9 cellular contexts compared by ENCODE assay signal in the genomic region with DNA sequence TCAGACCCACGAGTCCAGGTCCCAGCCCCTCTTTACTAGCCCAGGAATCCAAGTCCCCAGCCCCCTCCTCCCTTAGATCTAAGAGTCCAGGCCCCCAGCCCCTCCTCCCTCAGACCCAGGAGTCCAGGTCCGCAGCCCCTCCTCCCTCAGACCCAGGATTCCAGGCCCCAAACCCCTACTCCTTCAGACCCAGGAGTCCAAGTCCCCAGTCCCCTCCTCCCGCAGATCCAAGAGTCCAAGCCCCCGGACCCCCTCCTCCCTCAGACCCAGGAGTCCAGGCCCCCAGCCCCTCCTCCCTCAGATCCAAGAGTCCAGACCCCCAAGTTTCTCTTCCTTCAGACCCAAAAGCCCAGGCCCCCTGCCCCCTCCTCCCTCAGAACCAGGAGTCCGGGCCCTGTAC. TPM values are rescaled to one million over a fixed set of nuclear protein-coding genes. Genes with fewer than 3 reads are reported as not detected.
DNase-seq lines count a peak whose midpoint lies in the region; ATAC-seq and TF ChIP-seq lines count a peak whose summit lies in the region.
"Had no signal": no experiment of that assay in that cellular context is flagged by ENCODE, and none has a peak within 500 bp of the region (broad histone marks: within the 10 kb centered on the region; RNA-seq: fewer than 3 reads in every experiment).

No MANE protein-coding gene starts in this region.

- no peak for TF ChIP-seq CTCF in GM12865 (IDR thresholded peaks at IDR 0.05; ENCODE audit: insufficient read depth, low read depth, low read length, missing control alignments)
- TF ChIP-seq CTCF in WTC11 (IDR thresholded peaks at IDR 0.05) = no peak
- TF ChIP-seq CTCF in foreskin fibroblast (IDR thresholded peaks at IDR 0.05; ENCODE audit: low read depth, low read length) = no peak
- TF ChIP-seq CTCF in sigmoid colon (IDR thresholded peaks at IDR 0.05) = no peak

- 12 to 34% methylated on average over 5 of the region's 5 CpGs for WGBS in sigmoid colon, 2 donors

- peak overlapping the region; percentile 87 to 95 (median 92) for H3K27ac ChIP-seq in sigmoid colon

- peaks cover 29% of the 10 kb centered on the region for H3K4me1 Mint-ChIP-seq in WTC11

- H3K4me3 Mint-ChIP-seq in WTC11 = peak overlapping the region; percentile 94

- H3K27ac Mint-ChIP-seq in WTC11 = no peak overlapping the region

- H3K9me3 Mint-ChIP-seq in WTC11 = no peaks in the 10 kb centered on the region

- CTCF ChIA-PET in WTC11 (lab: Charles Lee) = interaction anchor here (0.6 to 3.6 kb wide), 13 partner anchors 8 to 980 kb away, joined by 3 to 38 read pairs (median 5); no protein-coding TSS in a partner anchor

- H3K36me3 Mint-ChIP-seq in WTC11 = peaks cover 14% of the 10 kb centered on the region

- TF ChIP-seq POLR2A in sigmoid colon (IDR thresholded peaks at IDR 0.05) = no peak

- DNase-seq in GM12865 (ENCODE audit: low read depth) (no peak), WTC11 (ENCODE audit: low spot score) (no peak), foreskin fibroblast (no peak), sigmoid colon (no peak), activated gamma-delta T cell (lab: John Stamatoyannopoulos, UW) (no peak)
- no peak for DNase-seq in stimulated activated CD4-positive, alpha-beta T cell treated with anti-CD3 and anti-CD28 coated beads, Interleukin-1b, Interleukin-23, amount 100 ng/mL, for 48 hours

- H3K4me3 ChIP-seq in GM12865 (ENCODE audit: low read depth, low read length) = peak overlapping the region; percentile 74
- peak overlapping the region; percentile 58 to 77 for H3K4me3 ChIP-seq in foreskin fibroblast (ENCODE audit: low read depth in 1 of 2, low read length in 2 of 2)
- H3K4me3 ChIP-seq in sigmoid colon = peak overlapping the region; percentile 55 to 63 (median 60)

- peaks cover 0 to 40% (median 36%) of the 10 kb centered on the region in 4 donors for H3K4me1 ChIP-seq in sigmoid colon

- no peak for TF ChIP-seq EP300 in sigmoid colon (IDR thresholded peaks at IDR 0.05)

- no peaks in the 10 kb centered on the region for H3K27me3 ChIP-seq in sigmoid colon

- POLR2A ChIA-PET in WTC11 (lab: Charles Lee) = interaction anchor here (0.6 to 2.4 kb wide), 4 partner anchors 9 to 1231 kb away, joined by 3 to 17 read pairs (median 4); no protein-coding TSS in a partner anchor

- peaks cover 13% of the 10 kb centered on the region for H3K27me3 Mint-ChIP-seq in WTC11 (ENCODE audit: low read depth)

- no peaks in the 10 kb centered on the region for H3K9me3 ChIP-seq in sigmoid colon

- ATAC-seq in WTC11 = no peak
- no peak for ATAC-seq in GM21423 (IDR thresholded peaks at IDR 0.05; ENCODE audit: unreplicated experiment)
- no peak for ATAC-seq in HG02870 (IDR thresholded peaks at IDR 0.05; ENCODE audit: unreplicated experiment)

- intact Hi-C loops in sigmoid colon (cut with DNase I) = loop anchor here (10.0 kb wide), 1 partner anchor 1320 kb away; a partner anchor contains a TSS

- H3K36me3 ChIP-seq in sigmoid colon = peaks cover 0 to 17% (median 3%) of the 10 kb centered on the region in 4 donors

TF ChIP-seq in WTC11, 78 proteins besides CTCF, POLR2A, EP300 and RAD21:
- TF ChIP-seq ZNF138 (CRISPR knock-in tag; conservative IDR thresholded peaks at IDR 0.05) (no peak), TEAD4 (CRISPR knock-in tag; IDR thresholded peaks at IDR 0.05) (no peak), CBFB (CRISPR knock-in tag; IDR thresholded peaks at IDR 0.05; ENCODE audit: low read depth) (no peak), ZNF396 (CRISPR knock-in tag; IDR thresholded peaks at IDR 0.05; ENCODE audit: borderline replicate concordance) (no peak), HMGA2 (CRISPR knock-in tag; IDR thresholded peaks at IDR 0.05) (no peak), GTF2I (CRISPR knock-in tag; conservative IDR thresholded peaks at IDR 0.05) (no peak), FOXP1 (CRISPR knock-in tag; IDR thresholded peaks at IDR 0.05; ENCODE audit: borderline replicate concordance) (no peak), FOXJ3 (CRISPR knock-in tag; IDR thresholded peaks at IDR 0.05; ENCODE audit: borderline replicate concordance) (no peak), ZNF416 (CRISPR knock-in tag; IDR thresholded peaks at IDR 0.05) (no peak), IRF2 (CRISPR knock-in tag; IDR thresholded peaks at IDR 0.05; ENCODE audit: borderline replicate concordance, low read depth) (no peak), RORB (CRISPR knock-in tag; IDR thresholded peaks at IDR 0.05) (no peak)
- TF ChIP-seq, protein P1, sequence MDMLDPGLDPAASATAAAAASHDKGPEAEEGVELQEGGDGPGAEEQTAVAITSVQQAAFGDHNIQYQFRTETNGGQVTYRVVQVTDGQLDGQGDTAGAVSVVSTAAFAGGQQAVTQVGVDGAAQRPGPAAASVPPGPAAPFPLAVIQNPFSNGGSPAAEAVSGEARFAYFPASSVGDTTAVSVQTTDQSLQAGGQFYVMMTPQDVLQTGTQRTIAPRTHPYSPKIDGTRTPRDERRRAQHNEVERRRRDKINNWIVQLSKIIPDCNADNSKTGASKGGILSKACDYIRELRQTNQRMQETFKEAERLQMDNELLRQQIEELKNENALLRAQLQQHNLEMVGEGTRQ (CRISPR knock-in tag; IDR thresholded peaks at IDR 0.05) = no peak
- TF ChIP-seq, protein P2, sequence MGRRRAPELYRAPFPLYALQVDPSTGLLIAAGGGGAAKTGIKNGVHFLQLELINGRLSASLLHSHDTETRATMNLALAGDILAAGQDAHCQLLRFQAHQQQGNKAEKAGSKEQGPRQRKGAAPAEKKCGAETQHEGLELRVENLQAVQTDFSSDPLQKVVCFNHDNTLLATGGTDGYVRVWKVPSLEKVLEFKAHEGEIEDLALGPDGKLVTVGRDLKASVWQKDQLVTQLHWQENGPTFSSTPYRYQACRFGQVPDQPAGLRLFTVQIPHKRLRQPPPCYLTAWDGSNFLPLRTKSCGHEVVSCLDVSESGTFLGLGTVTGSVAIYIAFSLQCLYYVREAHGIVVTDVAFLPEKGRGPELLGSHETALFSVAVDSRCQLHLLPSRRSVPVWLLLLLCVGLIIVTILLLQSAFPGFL (CRISPR knock-in tag; IDR thresholded peaks at IDR 0.05; ENCODE audit: borderline replicate concordance) = no peak
- TF ChIP-seq, protein P3, sequence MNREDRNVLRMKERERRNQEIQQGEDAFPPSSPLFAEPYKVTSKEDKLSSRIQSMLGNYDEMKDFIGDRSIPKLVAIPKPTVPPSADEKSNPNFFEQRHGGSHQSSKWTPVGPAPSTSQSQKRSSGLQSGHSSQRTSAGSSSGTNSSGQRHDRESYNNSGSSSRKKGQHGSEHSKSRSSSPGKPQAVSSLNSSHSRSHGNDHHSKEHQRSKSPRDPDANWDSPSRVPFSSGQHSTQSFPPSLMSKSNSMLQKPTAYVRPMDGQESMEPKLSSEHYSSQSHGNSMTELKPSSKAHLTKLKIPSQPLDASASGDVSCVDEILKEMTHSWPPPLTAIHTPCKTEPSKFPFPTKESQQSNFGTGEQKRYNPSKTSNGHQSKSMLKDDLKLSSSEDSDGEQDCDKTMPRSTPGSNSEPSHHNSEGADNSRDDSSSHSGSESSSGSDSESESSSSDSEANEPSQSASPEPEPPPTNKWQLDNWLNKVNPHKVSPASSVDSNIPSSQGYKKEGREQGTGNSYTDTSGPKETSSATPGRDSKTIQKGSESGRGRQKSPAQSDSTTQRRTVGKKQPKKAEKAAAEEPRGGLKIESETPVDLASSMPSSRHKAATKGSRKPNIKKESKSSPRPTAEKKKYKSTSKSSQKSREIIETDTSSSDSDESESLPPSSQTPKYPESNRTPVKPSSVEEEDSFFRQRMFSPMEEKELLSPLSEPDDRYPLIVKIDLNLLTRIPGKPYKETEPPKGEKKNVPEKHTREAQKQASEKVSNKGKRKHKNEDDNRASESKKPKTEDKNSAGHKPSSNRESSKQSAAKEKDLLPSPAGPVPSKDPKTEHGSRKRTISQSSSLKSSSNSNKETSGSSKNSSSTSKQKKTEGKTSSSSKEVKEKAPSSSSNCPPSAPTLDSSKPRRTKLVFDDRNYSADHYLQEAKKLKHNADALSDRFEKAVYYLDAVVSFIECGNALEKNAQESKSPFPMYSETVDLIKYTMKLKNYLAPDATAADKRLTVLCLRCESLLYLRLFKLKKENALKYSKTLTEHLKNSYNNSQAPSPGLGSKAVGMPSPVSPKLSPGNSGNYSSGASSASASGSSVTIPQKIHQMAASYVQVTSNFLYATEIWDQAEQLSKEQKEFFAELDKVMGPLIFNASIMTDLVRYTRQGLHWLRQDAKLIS (CRISPR knock-in tag; IDR thresholded peaks at IDR 0.05; ENCODE audit: borderline replicate concordance) = no peak
- TF ChIP-seq, protein P4, sequence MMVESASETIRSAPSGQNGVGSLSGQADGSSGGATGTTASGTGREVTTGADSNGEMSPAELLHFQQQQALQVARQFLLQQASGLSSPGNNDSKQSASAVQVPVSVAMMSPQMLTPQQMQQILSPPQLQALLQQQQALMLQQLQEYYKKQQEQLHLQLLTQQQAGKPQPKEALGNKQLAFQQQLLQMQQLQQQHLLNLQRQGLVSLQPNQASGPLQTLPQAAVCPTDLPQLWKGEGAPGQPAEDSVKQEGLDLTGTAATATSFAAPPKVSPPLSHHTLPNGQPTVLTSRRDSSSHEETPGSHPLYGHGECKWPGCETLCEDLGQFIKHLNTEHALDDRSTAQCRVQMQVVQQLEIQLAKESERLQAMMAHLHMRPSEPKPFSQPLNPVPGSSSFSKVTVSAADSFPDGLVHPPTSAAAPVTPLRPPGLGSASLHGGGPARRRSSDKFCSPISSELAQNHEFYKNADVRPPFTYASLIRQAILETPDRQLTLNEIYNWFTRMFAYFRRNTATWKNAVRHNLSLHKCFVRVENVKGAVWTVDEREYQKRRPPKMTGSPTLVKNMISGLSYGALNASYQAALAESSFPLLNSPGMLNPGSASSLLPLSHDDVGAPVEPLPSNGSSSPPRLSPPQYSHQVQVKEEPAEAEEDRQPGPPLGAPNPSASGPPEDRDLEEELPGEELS (CRISPR knock-in tag; IDR thresholded peaks at IDR 0.05) = no peak

RNA-seq across cellular contexts. Expression of a gene that starts 11.5 kb away (rescaled TPM):
- total RNA-seq in WTC11 (2021) = 9.3 to 13.3 TPM (median 9.8 TPM) in 3 replicates
- total RNA-seq in sigmoid colon = 10 to 100 TPM; 19.9 to 45.7 (median 29.1) TPM
- polyA plus RNA-seq in sigmoid colon = 1 to 10 TPM in 2 of 3 donors, not detected in 1; 3.0 to 4.8 TPM

RNA-seq across cellular contexts. Expression of a gene that starts 19.2 kb away (rescaled TPM):
- total RNA-seq in WTC11 (2021) (0.73 to 1.0 TPM (median 1.0 TPM) in 3 replicates), sigmoid colon (1 to 10 TPM in 1 of 4 donors, under 1 TPM in 2, not detected in 1; 0.49 to 3.1 (median 0.83) TPM)
- polyA plus RNA-seq in sigmoid colon = 1 to 10 TPM in 1 of 3 donors, under 1 TPM in 2; 0.17 to 1.2 (median 0.46) TPM
- total RNA-seq: pulmonary artery endothelial cell had no signal

RNA-seq across cellular contexts. Expression of a gene that starts 47.1 kb away (rescaled TPM):
- total RNA-seq in WTC11 (2021) (0.72 TPM in 1 of 3 replicates, not detected in the others), sigmoid colon (10 to 100 TPM in 1 of 4 donors, 1 to 10 TPM in 3; 2.8 to 15.9 (median 6.2) TPM)
- polyA plus RNA-seq in sigmoid colon = 10 to 100 TPM in 1 of 3 donors, 1 to 10 TPM in 2; 1.2 to 12.0 (median 4.6) TPM
- total RNA-seq: pulmonary artery endothelial cell had no signal

RNA-seq across cellular contexts. Expression of a gene that starts 56.4 kb away (rescaled TPM):
- total RNA-seq in WTC11 (2021) = 0.30 to 0.71 TPM (median 0.31 TPM) in 3 replicates
- 1 to 10 TPM in 2 of 4 donors, under 1 TPM in 1, not detected in 1; 0.36 to 3.7 (median 1.2) TPM for total RNA-seq in sigmoid colon
- 1 to 10 TPM in 2 of 3 donors, under 1 TPM in 1; 0.60 to 2.3 (median 1.4) TPM for polyA plus RNA-seq in sigmoid colon
- total RNA-seq: pulmonary artery endothelial cell had no signal

RNA-seq across cellular contexts. Expression of a gene that starts 58.0 kb away (rescaled TPM):
- not detected in 3 replicates for total RNA-seq in WTC11 (2021)
- total RNA-seq in sigmoid colon = 1 to 10 TPM in 2 of 4 donors, under 1 TPM in 1, not detected in 1; 0.55 to 6.1 (median 5.6) TPM
- 10 to 100 TPM in 1 of 3 donors, 1 to 10 TPM in 2; 1.2 to 10.2 (median 5.3) TPM for polyA plus RNA-seq in sigmoid colon
- total RNA-seq: pulmonary artery endothelial cell had no signal
